14 cellular contexts compared by ENCODE assay signal in the genomic region with DNA sequence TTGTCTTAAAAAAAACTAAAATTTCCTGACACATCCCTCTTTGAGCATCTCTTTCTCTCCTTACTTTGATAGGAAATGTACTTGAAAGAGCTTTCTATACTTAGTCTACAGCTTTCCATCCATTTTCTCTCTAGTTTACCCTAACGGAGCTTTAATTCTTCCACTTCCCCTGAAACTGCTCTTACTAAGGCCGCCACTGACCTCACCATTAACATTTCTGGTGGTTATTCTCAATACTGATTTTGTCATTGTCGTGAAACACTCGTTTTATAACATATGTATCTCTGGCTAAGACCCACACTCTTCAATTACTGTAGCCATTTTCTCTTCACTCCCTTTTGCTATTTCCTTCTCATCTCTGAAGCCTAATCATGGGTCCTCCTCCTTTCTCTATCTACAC.
DNase-seq lines count a peak whose midpoint lies in the region; ATAC-seq and TF ChIP-seq lines count a peak whose summit lies in the region.
"Had no signal": no experiment of that assay in that cellular context is flagged by ENCODE, and none has a peak within 500 bp of the region (broad histone marks: within the 10 kb centered on the region; RNA-seq: fewer than 3 reads in every experiment).

No MANE protein-coding gene starts in this region.

- no peak for TF ChIP-seq CTCF in GM13976 (IDR thresholded peaks at IDR 0.05; ENCODE audit: borderline replicate concordance, control extremely low read depth, extremely low read depth, insufficient read depth, missing control alignments)
- TF ChIP-seq CTCF in Panc1 (IDR thresholded peaks at IDR 0.05): no peak

- ATAC-seq in GM19351 (IDR thresholded peaks at IDR 0.05; ENCODE audit: unreplicated experiment) (peak; percentile 80), HG03066 (IDR thresholded peaks at IDR 0.05; ENCODE audit: low read depth, unreplicated experiment) (peak; percentile 82), Panc1 (no peak)
- ATAC-seq: GM23338 had no signal

- CTCF ChIA-PET in Panc1 (lab: Charles Lee): no interaction called here

- no TSS peak for BruUV-seq in Panc1 (replicated peaks; lab: Mats Ljungman, UMichigan)

- H3K9me3 ChIP-seq in Panc1 (ENCODE audit: control insufficient read depth, insufficient read depth, low read depth, low read length): peaks cover 11% of the 10 kb centered on the region; the same call in 1 of the 2 replicates

- H3K27ac ChIP-seq in Panc1 (ENCODE audit: low read length): peak overlapping the region; percentile 65; the same call in 1 of the 2 replicates
- H3K27ac ChIP-seq: KMS-11 had no signal

- intact Hi-C loops in Panc1 (cut with micrococcal nuclease; ENCODE audit: unreplicated experiment): no loop called here

- H3K36me3 ChIP-seq in Panc1 (ENCODE audit: control insufficient read depth, insufficient read depth, low read length): no peaks in the 10 kb centered on the region

- no peak overlapping the region for H3K4me3 ChIP-seq in Panc1 (ENCODE audit: low read depth in 2 of 2, low read length in 2 of 2)
- H3K4me3 ChIP-seq: GM23338 had no signal

- POLR2A ChIA-PET in Panc1 (lab: Charles Lee): interaction anchor here (0.6 kb wide), 1 partner anchor 614 kb away, joined by 5 read pairs; no protein-coding TSS in a partner anchor

- peaks cover 5% of the 10 kb centered on the region; the same call in 1 of the 2 replicates for H3K4me1 ChIP-seq in Panc1 (ENCODE audit: control insufficient read depth, insufficient read depth, low read length)

- H3K27me3 ChIP-seq in Panc1 (ENCODE audit: control insufficient read depth, insufficient read depth, low read length): no peaks in the 10 kb centered on the region

- in situ Hi-C loops in GM13976 (cut with MboI; ENCODE audit: low sequenced_read_pairs, unreplicated experiment) (no loop called here), Panc1 (cut with HindIII; ENCODE audit: low pct_unique_long_range_greater_than_20kb, low sequenced_read_pairs) (no loop called here)

- DNase-seq in GM13976 (ENCODE audit: low spot score) (peak; percentile 3), Panc1 (ENCODE audit: low read depth, low spot score) (no peak), COLO668 (lab: John Stamatoyannopoulos, UW; ENCODE audit: unreplicated experiment) (no peak), NCI-H1105 treated with DMSO at 0.1 percent for 48 hours (lab: John Stamatoyannopoulos, UW) (no peak), NCI-H1694 treated with DMSO at 0.1 percent for 48 hours (lab: John Stamatoyannopoulos, UW) (no peak)
- DNase-seq in activated T-cell treated with anti-CD3 and anti-CD28 coated beads, Interleukin-2, amount 50 U/mL, for 48 hours: no peak
- DNase-seq: C1 segment of cervical spinal cord; CD4-positive, alpha-beta T cell; DMS79; H9 had no signal
